In the genomic region with DNA sequence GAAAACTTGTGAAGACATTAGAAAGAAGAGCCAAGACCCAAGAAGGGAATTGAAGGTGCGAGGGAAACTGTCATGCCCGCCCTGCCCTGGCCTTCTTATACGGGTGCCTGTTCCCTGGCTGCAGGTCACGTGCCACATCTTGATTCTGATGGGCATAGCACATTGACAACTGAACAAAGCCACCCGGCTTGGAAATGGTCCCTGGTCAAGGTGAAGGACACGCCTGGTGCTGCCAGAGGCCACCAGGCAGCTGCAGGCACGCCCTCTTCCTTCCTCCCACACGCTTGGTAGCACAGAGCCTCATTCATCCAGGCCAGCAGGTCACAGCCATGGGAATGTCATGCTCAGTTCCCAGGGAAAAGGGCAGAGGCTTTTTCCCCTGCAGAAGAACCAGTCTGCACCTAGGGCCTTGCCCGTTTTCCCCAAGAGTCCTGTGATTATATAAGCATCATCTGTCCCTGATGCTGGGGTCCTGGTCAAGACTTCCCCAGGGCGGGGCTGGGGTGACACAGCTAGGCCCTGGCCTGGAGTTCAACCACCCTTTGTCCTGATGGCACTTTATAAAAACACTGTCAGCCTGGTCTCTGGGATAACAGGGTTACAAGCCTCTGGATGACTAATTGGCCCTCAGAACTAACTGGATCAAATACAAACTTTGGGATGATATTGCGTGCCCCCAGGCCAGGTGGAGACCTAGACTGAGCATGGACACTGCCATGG, we compare ENCODE assay signal across 15 cellular contexts. TPM values are rescaled to one million over a fixed set of nuclear protein-coding genes. Genes with fewer than 3 reads are reported as not detected.
DNase-seq lines count a peak whose midpoint lies in the region; ATAC-seq and TF ChIP-seq lines count a peak whose summit lies in the region.
"Had no signal": no experiment of that assay in that cellular context is flagged by ENCODE, and none has a peak within 500 bp of the region (broad histone marks: within the 10 kb centered on the region; RNA-seq: fewer than 3 reads in every experiment).

No MANE protein-coding gene starts in this region.

- no peaks in the 10 kb centered on the region for H3K27me3 Mint-ChIP-seq in activated naive CD8-positive, alpha-beta T cell treated with anti-CD3 and anti-CD28 coated beads for 36 hours
- H3K27me3 Mint-ChIP-seq in activated T-cell treated with anti-CD3 and anti-CD28 coated beads, Interleukin-2, amount 50 U/mL, for 24 hours, result no peaks in the 10 kb centered on the region
- H3K27me3 Mint-ChIP-seq in effector memory CD8-positive, alpha-beta T cell, result no peaks in the 10 kb centered on the region
- H3K27me3 Mint-ChIP-seq: CD4-positive, CD25-positive, alpha-beta regulatory T cell; stimulated activated memory B cell treated with anti-CD40 and anti-IgM and Interleukin-4, amounts not matched to agents 10 μg/mL and 1 μg/mL and 100 μg/mL, for 72 hours had no signal

- peaks cover 13% of the 10 kb centered on the region for H3K4me1 Mint-ChIP-seq in activated naive CD8-positive, alpha-beta T cell treated with anti-CD3 and anti-CD28 coated beads for 36 hours
- H3K4me1 Mint-ChIP-seq in activated T-cell treated with anti-CD3 and anti-CD28 coated beads, Interleukin-2, amount 50 U/mL, for 24 hours (ENCODE audit: low read depth), result peaks cover 12% of the 10 kb centered on the region
- H3K4me1 Mint-ChIP-seq in effector memory CD8-positive, alpha-beta T cell (ENCODE audit: low read depth in 2 of 2), result peaks cover 5 to 12% of the 10 kb centered on the region in 2 donors

- H3K9me3 ChIP-seq in esophagus squamous epithelium, result no peaks in the 10 kb centered on the region
- H3K9me3 ChIP-seq in mucosa of descending colon, result no peaks in the 10 kb centered on the region
- no peaks in the 10 kb centered on the region for H3K9me3 ChIP-seq in thyroid gland

- peaks cover 14 to 81% (median 24%) of the 10 kb centered on the region in 3 donors for H3K4me1 ChIP-seq in esophagus squamous epithelium
- peaks cover 6% of the 10 kb centered on the region for H3K4me1 ChIP-seq in mucosa of descending colon (ENCODE audit: low read depth)
- H3K4me1 ChIP-seq in thyroid gland, result peaks cover 39 to 80% of the 10 kb centered on the region in 2 donors

- H3K27ac ChIP-seq in esophagus squamous epithelium, result peak overlapping the region in 3 of 4 donors; percentile 27 to 68 (median 45)
- H3K27ac ChIP-seq in thyroid gland, result peak overlapping the region; percentile 42 to 82 (median 68)

- H3K27ac Mint-ChIP-seq in activated naive CD8-positive, alpha-beta T cell treated with anti-CD3 and anti-CD28 coated beads for 36 hours, result no peak overlapping the region
- H3K27ac Mint-ChIP-seq in activated T-cell treated with anti-CD3 and anti-CD28 coated beads, Interleukin-2, amount 50 U/mL, for 24 hours, result no peak overlapping the region
- no peak overlapping the region for H3K27ac Mint-ChIP-seq in effector memory CD8-positive, alpha-beta T cell
- H3K27ac Mint-ChIP-seq: CD4-positive, CD25-positive, alpha-beta regulatory T cell; WTC11 had no signal

- peak; percentile 56 for ATAC-seq in mucosa of descending colon
- ATAC-seq in effector memory CD8-positive, alpha-beta T cell (replicated peaks), result no peak
- ATAC-seq: stimulated activated memory B cell treated with anti-CD40 and anti-IgM and Interleukin-4, amounts not matched to agents 10 μg/mL and 1 μg/mL and 100 μg/mL, for 72 hours; WTC11 had no signal

- no peaks in the 10 kb centered on the region for H3K36me3 ChIP-seq in esophagus squamous epithelium
- no peaks in the 10 kb centered on the region for H3K36me3 ChIP-seq in mucosa of descending colon (ENCODE audit: low read depth)
- H3K36me3 ChIP-seq in thyroid gland, result no peaks in the 10 kb centered on the region

- H3K9me3 Mint-ChIP-seq in activated naive CD8-positive, alpha-beta T cell treated with anti-CD3 and anti-CD28 coated beads for 36 hours, result no peaks in the 10 kb centered on the region
- H3K9me3 Mint-ChIP-seq in activated T-cell treated with anti-CD3 and anti-CD28 coated beads, Interleukin-2, amount 50 U/mL, for 24 hours, result no peaks in the 10 kb centered on the region
- H3K9me3 Mint-ChIP-seq in effector memory CD8-positive, alpha-beta T cell, result no peaks in the 10 kb centered on the region
- H3K9me3 Mint-ChIP-seq: CD4-positive, CD25-positive, alpha-beta regulatory T cell; stimulated activated memory B cell treated with anti-CD40 and anti-IgM and Interleukin-4, amounts not matched to agents 10 μg/mL and 1 μg/mL and 100 μg/mL, for 72 hours; WTC11 had no signal

- no peak for TF ChIP-seq CTCF in esophagus squamous epithelium (IDR thresholded peaks at IDR 0.05)
- TF ChIP-seq CTCF in mucosa of descending colon (IDR thresholded peaks at IDR 0.05), result no peak
- no peak for TF ChIP-seq CTCF in thyroid gland (IDR thresholded peaks at IDR 0.05)

- no peaks in the 10 kb centered on the region for H3K36me3 Mint-ChIP-seq in activated naive CD8-positive, alpha-beta T cell treated with anti-CD3 and anti-CD28 coated beads for 36 hours
- no peaks in the 10 kb centered on the region for H3K36me3 Mint-ChIP-seq in activated T-cell treated with anti-CD3 and anti-CD28 coated beads, Interleukin-2, amount 50 U/mL, for 24 hours (ENCODE audit: low read depth)
- peaks cover 6% of the 10 kb centered on the region for H3K36me3 Mint-ChIP-seq in effector memory CD8-positive, alpha-beta T cell (ENCODE audit: insufficient read depth)
- H3K36me3 Mint-ChIP-seq: CD4-positive, CD25-positive, alpha-beta regulatory T cell; stimulated activated memory B cell treated with anti-CD40 and anti-IgM and Interleukin-4, amounts not matched to agents 10 μg/mL and 1 μg/mL and 100 μg/mL, for 72 hours; WTC11 had no signal

- DNase-seq in LoVo (ENCODE audit: low spot score), result peak; percentile 5
- DNase-seq in esophagus squamous epithelium (lab: John Stamatoyannopoulos, UW), result no peak
- peak in 1 of 3 donors; percentile 26 for DNase-seq in mucosa of descending colon
- peak; percentile 74 to 76 for DNase-seq in thyroid gland
- no peak for DNase-seq in activated T-cell treated with anti-CD3 and anti-CD28 coated beads for 4 hours
- no peak for DNase-seq in activated naive CD8-positive, alpha-beta T cell treated with anti-CD3 and anti-CD28 coated beads for 36 hours
- DNase-seq in activated T-cell treated with anti-CD3 and anti-CD28 coated beads, Interleukin-2, amount 50 U/mL, for 24 hours, result no peak
- DNase-seq in effector memory CD8-positive, alpha-beta T cell, result no peak
- DNase-seq: CD4-positive, CD25-positive, alpha-beta regulatory T cell; effector CD8-positive, alpha-beta T cell; GF-D8; NCI-H1930; stimulated activated CD4-positive, alpha-beta T cell treated with anti-CD3 and anti-CD28 coated beads, Interleukin-2, amount 100 ng/mL, for 24 hours had no signal

- no peaks in the 10 kb centered on the region for H3K27me3 ChIP-seq in esophagus squamous epithelium
- no peaks in the 10 kb centered on the region for H3K27me3 ChIP-seq in thyroid gland

- no peak for TF ChIP-seq POLR2A in esophagus squamous epithelium (IDR thresholded peaks at IDR 0.05)
- TF ChIP-seq POLR2A in thyroid gland (IDR thresholded peaks at IDR 0.05), result no peak

- H3K4me3 ChIP-seq in esophagus squamous epithelium, result no peak overlapping the region
- no peak overlapping the region for H3K4me3 ChIP-seq in mucosa of descending colon
- H3K4me3 ChIP-seq in thyroid gland (replicated peaks in 1 of 3), result no peak overlapping the region

- no peak overlapping the region for H3K4me3 Mint-ChIP-seq in activated naive CD8-positive, alpha-beta T cell treated with anti-CD3 and anti-CD28 coated beads for 36 hours
- no peak overlapping the region for H3K4me3 Mint-ChIP-seq in activated T-cell treated with anti-CD3 and anti-CD28 coated beads, Interleukin-2, amount 50 U/mL, for 24 hours
- no peak overlapping the region for H3K4me3 Mint-ChIP-seq in effector memory CD8-positive, alpha-beta T cell
- H3K4me3 Mint-ChIP-seq: CD4-positive, CD25-positive, alpha-beta regulatory T cell; stimulated activated memory B cell treated with anti-CD40 and anti-IgM and Interleukin-4, amounts not matched to agents 10 μg/mL and 1 μg/mL and 100 μg/mL, for 72 hours; WTC11 had no signal

- intact Hi-C loops in esophagus squamous epithelium (cut with DNase I), result loop anchor here (5.0 kb wide), 2 partner anchors 134 to 304 kb away; no protein-coding TSS in a partner anchor
- intact Hi-C loops in mucosa of descending colon (cut with DNase I, micrococcal nuclease), result loop anchor here (5.0 to 10.0 kb wide), 3 partner anchors 131 to 311 kb away; no protein-coding TSS in a partner anchor
- intact Hi-C loops in thyroid gland (cut with DNase I), result loop anchor here (5.0 to 10.0 kb wide), 3 partner anchors 134 to 304 kb away; a partner anchor contains a TSS

- WGBS in esophagus squamous epithelium, 2 donors, result 65 to 66% methylated on average over 9 to 11 of the region's 11 CpGs
- 66 to 80% methylated on average over 7 to 8 of the region's 11 CpGs for WGBS in thyroid gland, 2 donors

RNA-seq across cellular contexts. Expression of a gene that starts 56.0 kb away (rescaled TPM):
- total RNA-seq in esophagus squamous epithelium, result 1 to 10 TPM; 1.1 to 4.0 (median 2.8) TPM
- total RNA-seq in mucosa of descending colon, result 10 to 100 TPM in 1 of 3 donors, 1 to 10 TPM in 2; 7.6 to 14.1 (median 7.9) TPM
- 10 to 100 TPM; 14.0 to 75.9 (median 18.7) TPM for total RNA-seq in thyroid gland
- 10 to 100 TPM in 1 of 2 experiments, 1 to 10 TPM in 1; 9.3 to 10.9 TPM for total RNA-seq in activated naive CD8-positive, alpha-beta T cell treated with anti-CD3 and anti-CD28 coated beads for 36 hours

Comparison
In these comparisons a context has a peak if more than half of its experiments do, and no peak if none do; other contexts are left out.
1. DNase-seq: peak in LoVo (single experiment) and thyroid gland (2 of 2); none in esophagus squamous epithelium (single experiment), activated T-cell treated with anti-CD3 and anti-CD28 coated beads for 4 hours (single experiment), activated naive CD8-positive, alpha-beta T cell treated with anti-CD3 and anti-CD28 coated beads for 36 hours (single experiment), activated T-cell treated with anti-CD3 and anti-CD28 coated beads, Interleukin-2, amount 50 U/mL, for 24 hours (single experiment) and effector memory CD8-positive, alpha-beta T cell (0 of 3).